2 cellular contexts compared by ENCODE assay signal in the genomic region with DNA sequence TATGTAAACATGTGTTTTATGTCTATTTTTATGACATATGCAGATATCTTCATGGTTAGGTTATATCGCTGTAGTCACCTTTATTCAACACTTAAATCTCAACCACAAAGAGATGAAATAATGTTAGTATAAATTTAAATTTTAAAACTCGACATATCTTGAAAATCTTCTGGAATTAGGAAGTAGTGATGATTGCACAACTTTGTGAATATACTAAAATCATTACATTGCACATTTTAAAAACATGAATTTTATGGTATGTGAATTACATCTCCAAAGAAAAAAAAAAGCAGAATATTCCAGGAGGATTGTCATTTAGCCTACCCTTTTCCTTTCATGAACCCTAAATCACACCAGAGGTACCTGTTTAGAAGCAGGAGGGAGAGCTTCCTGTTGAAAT.
TF ChIP-seq lines count a peak whose summit lies in the region.

No MANE protein-coding gene starts in this region.

TF ChIP-seq in IMR-90, 13 proteins besides CTCF, POLR2A, EP300 and RAD21:
- TF ChIP-seq CEBPB (IDR thresholded peaks at IDR 0.05; ENCODE audit: low read depth, low read length) (peak; percentile 59), RCOR1 (IDR thresholded peaks at IDR 0.05; ENCODE audit: insufficient replicate concordance, low read length) (no peak)

TF ChIP-seq in H1, 55 proteins besides CTCF, POLR2A, EP300 and RAD21:
- TF ChIP-seq SP1 (IDR thresholded peaks at IDR 0.05; ENCODE audit: low read depth, low read length): no peak
- peak; percentile 27; the same call in 1 of the 2 replicates for TF ChIP-seq CEBPB (IDR thresholded peaks at IDR 0.05; ENCODE audit: low read depth, low read length)
